Comparison of ENCODE assay signal across 14 cellular contexts in genomic region chr19:49879243-49879960, GRCh38. TPM values are rescaled to one million over a fixed set of nuclear protein-coding genes. Genes with fewer than 3 reads are reported as not detected.
DNase-seq lines count a peak whose midpoint lies in the region; ATAC-seq, FAIRE-seq and TF ChIP-seq lines count a peak whose summit lies in the region.
"Had no signal": no experiment of that assay in that cellular context is flagged by ENCODE, and none has a peak within 500 bp of the region (broad histone marks: within the 10 kb centered on the region; RNA-seq: fewer than 3 reads in every experiment).

No MANE protein-coding gene starts in this region.

- H3K27ac Mint-ChIP-seq in activated CD8-positive, alpha-beta memory T cell treated with anti-CD3 and anti-CD28 coated beads, Interleukin-2, amount 10 ng/mL, durations not matched to agents 7 days and 5 days: no peak overlapping the region
- peak overlapping the region; percentile 61 for H3K27ac Mint-ChIP-seq in chondrocyte (ENCODE audit: unreplicated experiment)

- H3K27ac ChIP-seq in OCI-LY3 (ENCODE audit: low read length) (peak overlapping the region; percentile 85; the same call in 1 of the 2 replicates), small intestine (ENCODE audit: low read depth in 1 of 2, low read length in 1 of 2) (no peak overlapping the region), breast epithelium (no peak overlapping the region)

- FAIRE-seq in small intestine (lab: Jason Lieb, UNC): no peak

- peak overlapping the region; percentile 9 for H3K4me3 Mint-ChIP-seq in activated CD8-positive, alpha-beta memory T cell treated with anti-CD3 and anti-CD28 coated beads, Interleukin-2, amount 10 ng/mL, durations not matched to agents 7 days and 5 days
- H3K4me3 Mint-ChIP-seq in chondrocyte (ENCODE audit: unreplicated experiment): no peak overlapping the region

- ATAC-seq in activated CD8-positive, alpha-beta memory T cell treated with anti-CD3 and anti-CD28 coated beads, Interleukin-2, amount 10 ng/mL, durations not matched to agents 7 days and 5 days: no peak
- no peak for ATAC-seq in GM21576 (IDR thresholded peaks at IDR 0.05; ENCODE audit: unreplicated experiment)
- ATAC-seq: foreskin keratinocyte, left lung had no signal

- intact Hi-C loops in breast epithelium (cut with DNase I; ENCODE audit: low total_unique reads): no loop called here

- H3K27me3 Mint-ChIP-seq in activated CD8-positive, alpha-beta memory T cell treated with anti-CD3 and anti-CD28 coated beads, Interleukin-2, amount 10 ng/mL, durations not matched to agents 7 days and 5 days: no peaks in the 10 kb centered on the region
- H3K27me3 Mint-ChIP-seq in chondrocyte (ENCODE audit: low read depth): no peaks in the 10 kb centered on the region

- 96 to 97% (median 96%) methylated on average over 12 of the region's 12 CpGs for WGBS in small intestine, 3 donors

- H3K9me3 ChIP-seq in OCI-LY3 (ENCODE audit: insufficient read depth, low read length) (no peaks in the 10 kb centered on the region), small intestine (ENCODE audit: control insufficient read depth, low read depth) (no peaks in the 10 kb centered on the region), breast epithelium (peaks cover 0 to 6% of the 10 kb centered on the region in 2 donors)
- H3K9me3 ChIP-seq: left lung had no signal

- H3K4me1 ChIP-seq in OCI-LY3 (ENCODE audit: low read length) (peaks cover 20% of the 10 kb centered on the region), small intestine (ENCODE audit: control insufficient read depth in 2 of 2, insufficient read depth in 1 of 2, low read depth in 1 of 2, low read length in 1 of 2) (peaks cover 0 to 4% of the 10 kb centered on the region in 2 donors), breast epithelium (peaks cover 4 to 7% of the 10 kb centered on the region in 2 donors)

- H3K9ac ChIP-seq in OCI-LY3 (ENCODE audit: low read length): no peak overlapping the region

- no peak overlapping the region for H2AFZ ChIP-seq in OCI-LY3 (ENCODE audit: low read depth, low read length)

- TF ChIP-seq CTCF in OCI-LY3 (IDR thresholded peaks at IDR 0.05; ENCODE audit: low read depth, low read length) (no peak), chondrocyte (IDR thresholded peaks at IDR 0.05) (no peak), breast epithelium (IDR thresholded peaks at IDR 0.05) (no peak)

- TF ChIP-seq POLR2A in breast epithelium (IDR thresholded peaks at IDR 0.05): no peak

- H3K36me3 ChIP-seq in OCI-LY3 (replicated peaks; ENCODE audit: low read depth, low read length): peaks cover 52% of the 10 kb centered on the region
- H3K36me3 ChIP-seq in small intestine (ENCODE audit: control insufficient read depth in 2 of 2, insufficient read depth in 2 of 2, low read length in 2 of 2): peaks cover 20 to 33% of the 10 kb centered on the region in 2 donors
- H3K36me3 ChIP-seq in breast epithelium: peaks cover 8% of the 10 kb centered on the region

- CTCF ChIA-PET in activated CD8-positive, alpha-beta memory T cell treated with anti-CD3 and anti-CD28 coated beads, Interleukin-2, amount 10 ng/mL, durations not matched to agents 7 days and 5 days (lab: Charles Lee): interaction anchor here (1.5 kb wide), 1 partner anchor 11 kb away, joined by 8 read pairs; no protein-coding TSS in a partner anchor

- 0 out of 2 replicates have a peak overlapping the region, but pooled peaks have one; percentile 85 for H3K4me2 ChIP-seq in OCI-LY3 (ENCODE audit: low read length)

- H3K27me3 ChIP-seq in OCI-LY3 (ENCODE audit: low read depth, low read length) (no peaks in the 10 kb centered on the region), small intestine (ENCODE audit: control insufficient read depth in 2 of 2, insufficient read depth in 2 of 2, low read length in 2 of 2) (no peaks in the 10 kb centered on the region), breast epithelium (no peaks in the 10 kb centered on the region)
- H3K27me3 ChIP-seq: dorsolateral prefrontal cortex, foreskin keratinocyte, left lung had no signal

- H3K36me3 Mint-ChIP-seq in activated CD8-positive, alpha-beta memory T cell treated with anti-CD3 and anti-CD28 coated beads, Interleukin-2, amount 10 ng/mL, durations not matched to agents 7 days and 5 days: peaks cover 12% of the 10 kb centered on the region
- H3K36me3 Mint-ChIP-seq in chondrocyte (ENCODE audit: low read depth): peaks cover 24% of the 10 kb centered on the region

- DNase-seq in activated CD8-positive, alpha-beta memory T cell treated with anti-CD3 and anti-CD28 coated beads, Interleukin-2, amount 10 ng/mL, durations not matched to agents 7 days and 5 days: no peak
- no peak for DNase-seq in activated CD8-positive, alpha-beta memory T cell treated with anti-CD3 and anti-CD28 coated beads for 24 hours
- DNase-seq in chondrocyte (ENCODE audit: low spot score): peak; percentile 62
- peak; percentile 30 for DNase-seq in small intestine
- DNase-seq in breast epithelium (ENCODE audit: low spot score in 2 of 2): no peak
- no peak for DNase-seq in mesenteric fat pad (ENCODE audit: low spot score)
- DNase-seq: amygdala; dorsolateral prefrontal cortex; foreskin keratinocyte; GF-D8; stimulated activated CD8-positive, alpha-beta memory T cell treated with anti-CD3 and anti-CD28 coated beads, Interleukin-4, amount 100 ng/mL, for 48 hours had no signal

- peaks cover 29% of the 10 kb centered on the region for H3K4me1 Mint-ChIP-seq in activated CD8-positive, alpha-beta memory T cell treated with anti-CD3 and anti-CD28 coated beads, Interleukin-2, amount 10 ng/mL, durations not matched to agents 7 days and 5 days
- peaks cover 27% of the 10 kb centered on the region for H3K4me1 Mint-ChIP-seq in chondrocyte (ENCODE audit: low read depth)

- H3K4me3 ChIP-seq in OCI-LY3 (ENCODE audit: low read length): no peak overlapping the region
- no peak overlapping the region for H3K4me3 ChIP-seq in small intestine (ENCODE audit: low read depth in 1 of 2, low read length in 2 of 2)
- no peak overlapping the region for H3K4me3 ChIP-seq in breast epithelium

- H3K9me3 Mint-ChIP-seq in activated CD8-positive, alpha-beta memory T cell treated with anti-CD3 and anti-CD28 coated beads, Interleukin-2, amount 10 ng/mL, durations not matched to agents 7 days and 5 days (ENCODE audit: low read depth): no peaks in the 10 kb centered on the region
- H3K9me3 Mint-ChIP-seq in chondrocyte (ENCODE audit: low read depth): no peaks in the 10 kb centered on the region

- H3K79me2 ChIP-seq in OCI-LY3 (ENCODE audit: low read length): peaks cover 31% of the 10 kb centered on the region

- H4K20me1 ChIP-seq in OCI-LY3 (ENCODE audit: insufficient read depth, low read length): no peaks in the 10 kb centered on the region; the same call in 1 of the 2 replicates

RNA-seq across cellular contexts. Expression of gene TBC1D17, which starts 1.9 kb away (rescaled TPM):
- total RNA-seq in activated CD8-positive, alpha-beta memory T cell treated with anti-CD3 and anti-CD28 coated beads, Interleukin-2, amount 10 ng/mL, durations not matched to agents 7 days and 5 days: 10 to 100 TPM; 26.2 to 39.3 TPM
- total RNA-seq in chondrocyte: 36.3 to 45.3 TPM (median 44.8 TPM) in 3 replicates
- 10 to 100 TPM; 23.6 to 52.6 (median 36.2) TPM for polyA plus RNA-seq in small intestine
- total RNA-seq in breast epithelium: 10 to 100 TPM; 21.0 to 31.8 (median 30.4) TPM
- total RNA-seq in mesenteric fat pad: 39.9 TPM

RNA-seq across cellular contexts. Expression of gene AKT1S1, which starts 2.2 kb away (rescaled TPM):
- total RNA-seq in activated CD8-positive, alpha-beta memory T cell treated with anti-CD3 and anti-CD28 coated beads, Interleukin-2, amount 10 ng/mL, durations not matched to agents 7 days and 5 days: 10 to 100 TPM; 13.4 to 21.2 TPM
- total RNA-seq in chondrocyte: 52.0 to 70.5 TPM (median 55.8 TPM) in 3 replicates
- 10 to 100 TPM; 30.6 to 54.9 (median 35.1) TPM for polyA plus RNA-seq in small intestine
- total RNA-seq in breast epithelium: 10 to 100 TPM; 11.9 to 13.8 (median 12.5) TPM
- 38.8 TPM for total RNA-seq in mesenteric fat pad

RNA-seq across cellular contexts. Expression of gene PNKP, which starts 12.0 kb away (rescaled TPM):
- 100 to 1,000 TPM; 130 to 133 TPM for total RNA-seq in activated CD8-positive, alpha-beta memory T cell treated with anti-CD3 and anti-CD28 coated beads, Interleukin-2, amount 10 ng/mL, durations not matched to agents 7 days and 5 days
- total RNA-seq in chondrocyte (51.4 to 97.0 TPM (median 52.4 TPM) in 3 replicates), breast epithelium (10 to 100 TPM; 31.0 to 69.2 (median 57.7) TPM), mesenteric fat pad (57.6 TPM)
- polyA plus RNA-seq in small intestine: 10 to 100 TPM; 45.9 to 49.9 (median 49.4) TPM

RNA-seq across cellular contexts. Expression of gene IL4I1, which starts 17.3 kb away (rescaled TPM):
- 10 to 100 TPM in 1 of 2 experiments, 1 to 10 TPM in 1; 1.7 to 12.3 TPM for total RNA-seq in activated CD8-positive, alpha-beta memory T cell treated with anti-CD3 and anti-CD28 coated beads, Interleukin-2, amount 10 ng/mL, durations not matched to agents 7 days and 5 days
- total RNA-seq in chondrocyte (0.17 TPM in 1 of 3 replicates, not detected in the others), breast epithelium (1 to 10 TPM in 1 of 3 donors, under 1 TPM in 2; 0.48 to 2.2 (median 0.66) TPM), mesenteric fat pad (2.3 TPM)
- polyA plus RNA-seq in small intestine: 1 to 10 TPM in 2 of 3 donors, not detected in 1; 1.0 to 1.3 TPM

RNA-seq across cellular contexts. Expression of gene PTOV1, which starts 28.4 kb away (rescaled TPM):
- total RNA-seq in activated CD8-positive, alpha-beta memory T cell treated with anti-CD3 and anti-CD28 coated beads, Interleukin-2, amount 10 ng/mL, durations not matched to agents 7 days and 5 days: 10 to 100 TPM; 78.2 to 79.4 TPM
- total RNA-seq in chondrocyte: 168 to 229 TPM (median 170 TPM) in 3 replicates
- polyA plus RNA-seq in small intestine: 100 to 1,000 TPM in 1 of 3 donors, 10 to 100 TPM in 2; 71.4 to 101 (median 74.8) TPM
- total RNA-seq in breast epithelium: 10 to 100 TPM; 45.1 to 95.0 (median 90.3) TPM
- total RNA-seq in mesenteric fat pad: 99.4 TPM

Comparison
In these comparisons a context has a peak if more than half of its experiments do, and no peak if none do; other contexts are left out.
1. DNase-seq: peak in chondrocyte (single experiment) and small intestine (single experiment); none in activated CD8-positive, alpha-beta memory T cell treated with anti-CD3 and anti-CD28 coated beads, Interleukin-2, amount 10 ng/mL, durations not matched to agents 7 days and 5 days (single experiment), activated CD8-positive, alpha-beta memory T cell treated with anti-CD3 and anti-CD28 coated beads for 24 hours (single experiment), breast epithelium (0 of 2) and mesenteric fat pad (single experiment).